16 cellular contexts compared by ENCODE assay signal in genomic region chr1:100302756-100303155, GRCh38. TPM values are rescaled to one million over a fixed set of nuclear protein-coding genes. Genes with fewer than 3 reads are reported as not detected.
A peak's percentile ranks its signal among the peaks of the same experiment; 100 is the strongest.
DNase-seq lines count a peak whose midpoint lies in the region; ATAC-seq and TF ChIP-seq lines count a peak whose summit lies in the region.
"Had no signal": no experiment of that assay in that cellular context is flagged by ENCODE, and none has a peak within 500 bp of the region (broad histone marks: within the 10 kb centered on the region; RNA-seq: fewer than 3 reads in every experiment).

No MANE protein-coding gene starts in this region.

- TF ChIP-seq CTCF in fibroblast of mammary gland (conservative IDR thresholded peaks at IDR 0.05; ENCODE audit: control insufficient read depth, insufficient read depth, low read depth, low read length) (no peak), upper lobe of right lung (IDR thresholded peaks at IDR 0.05) (no peak)

- H3K27me3 ChIP-seq in upper lobe of right lung = no peaks in the 10 kb centered on the region
- H3K27me3 ChIP-seq: BE2C had no signal

- H3K36me3 ChIP-seq in upper lobe of right lung = no peaks in the 10 kb centered on the region
- H3K36me3 ChIP-seq: BE2C had no signal

- DNase-seq in GM03348 (ENCODE audit: low spot score) = peak; percentile 20
- DNase-seq in RPMI7951 (ENCODE audit: low read depth) = peak; percentile 9
- DNase-seq in fibroblast of mammary gland (ENCODE audit: low read depth) = peak; percentile 70
- DNase-seq in AG08395 (ENCODE audit: low spot score) = no peak
- DNase-seq in upper lobe of right lung = no peak
- DNase-seq: ACHN; BE2C; C1 segment of cervical spinal cord; CD4-positive, CD25-positive, alpha-beta regulatory T cell; CD8-positive, alpha-beta memory T cell; COR-L47; H9; Kasumi-1; KG1 had no signal

- no peaks in the 10 kb centered on the region for H3K9me3 ChIP-seq in upper lobe of right lung
- H3K9me3 ChIP-seq: BE2C had no signal

- H3K4me1 ChIP-seq in upper lobe of right lung = no peaks in the 10 kb centered on the region
- H3K4me1 ChIP-seq: BE2C had no signal

- H3K4me3 ChIP-seq in fibroblast of mammary gland (ENCODE audit: control insufficient read depth, low read depth, low read length) (no peak overlapping the region), upper lobe of right lung (no peak overlapping the region)

- H3K27ac ChIP-seq in upper lobe of right lung = no peak overlapping the region

- ATAC-seq in activated CD4-positive, CD25-positive, alpha-beta regulatory T cell treated with anti-CD3 and anti-CD28 coated beads, Interleukin-2, amount 50 U/mL, for 24 hours = no peak
- ATAC-seq in upper lobe of right lung (no peak), GM21576 (IDR thresholded peaks at IDR 0.05; ENCODE audit: unreplicated experiment) (no peak)

- intact Hi-C loops in upper lobe of right lung (cut with DNase I) = no loop called here

RNA-seq across cellular contexts. Expression of gene RTCA, which starts 36.7 kb away (rescaled TPM):
- total RNA-seq in RPMI7951 (2014; rRNA removed; shearing (Covaris generic)) = 42.8 and 44.6 TPM in 2 replicates
- 27.7 TPM for total RNA-seq in upper lobe of right lung

RNA-seq across cellular contexts. Expression of gene CDC14A, which starts 49.5 kb away (rescaled TPM):
- total RNA-seq in RPMI7951 (2014; rRNA removed; shearing (Covaris generic)) = 5.3 and 5.6 TPM in 2 replicates
- 12.0 TPM for total RNA-seq in upper lobe of right lung

RNA-seq across cellular contexts. Expression of gene DBT, which starts 53.1 kb away (rescaled TPM):
- 4.7 and 4.9 TPM in 2 replicates for total RNA-seq in RPMI7951 (2014; rRNA removed; shearing (Covaris generic))
- total RNA-seq in upper lobe of right lung = 15.7 TPM

Comparison
In these comparisons a context has a peak if more than half of its experiments do, and no peak if none do; other contexts are left out.
1. DNase-seq: peak in GM03348 (single experiment), RPMI7951 (single experiment) and fibroblast of mammary gland (single experiment); none in AG08395 (single experiment) and upper lobe of right lung (single experiment).